9 cellular contexts compared by ENCODE assay signal in genomic region chr19:13835791-13836723, GRCh38. TPM values are rescaled to one million over a fixed set of nuclear protein-coding genes. Genes with fewer than 3 reads are reported as not detected.
DNase-seq lines count a peak whose midpoint lies in the region; ATAC-seq and TF ChIP-seq lines count a peak whose summit lies in the region.
"Had no signal": no experiment of that assay in that cellular context is flagged by ENCODE, and none has a peak within 500 bp of the region (broad histone marks: within the 10 kb centered on the region; RNA-seq: fewer than 3 reads in every experiment).

No MANE protein-coding gene starts in this region.

- H3K27me3 ChIP-seq in GM06990 (replicated peaks; ENCODE audit: control insufficient read depth, insufficient read depth, low read length), result no peaks in the 10 kb centered on the region
- no peaks in the 10 kb centered on the region for H3K27me3 ChIP-seq in SJSA1 (replicated peaks)
- H3K27me3 ChIP-seq in sigmoid colon, result no peaks in the 10 kb centered on the region

- TF ChIP-seq CTCF in GM06990 (IDR thresholded peaks at IDR 0.05; ENCODE audit: insufficient read depth, low read length, poor library complexity, severe bottlenecking), result no peak
- no peak for TF ChIP-seq CTCF in epithelial cell of esophagus (IDR thresholded peaks at IDR 0.05; ENCODE audit: insufficient read depth, low read depth, low read length, missing control alignments)
- TF ChIP-seq CTCF in sigmoid colon (IDR thresholded peaks at IDR 0.05), result no peak

- no peak for ATAC-seq in GM19035 (IDR thresholded peaks at IDR 0.05; ENCODE audit: unreplicated experiment)

- TF ChIP-seq EP300 in sigmoid colon (IDR thresholded peaks at IDR 0.05), result no peak

- 45 to 66% methylated on average over 21 of the region's 21 CpGs for WGBS in sigmoid colon, 2 donors

- H3K36me3 ChIP-seq in GM06990 (ENCODE audit: control insufficient read depth, insufficient read depth, low read length) (peaks cover 11% of the 10 kb centered on the region), SJSA1 (peaks cover 91% of the 10 kb centered on the region), sigmoid colon (peaks cover 0 to 22% (median 12%) of the 10 kb centered on the region in 4 donors)

- DNase-seq in GM06990 (ENCODE audit: extremely low read depth, insufficient read length), result no peak
- DNase-seq in SJSA1 (ENCODE audit: low read depth in 1 of 2, low spot score in 2 of 2), result no peak
- peak; percentile 29 for DNase-seq in epithelial cell of esophagus (ENCODE audit: low read depth)
- no peak for DNase-seq in sigmoid colon
- no peak for DNase-seq in SW480 (ENCODE audit: low spot score)
- no peak for DNase-seq in dedifferentiated amniotic fluid mesenchymal stem cell (ENCODE audit: extremely low spot score)
- no peak for DNase-seq in DMS79 treated with DMSO at 0.1 percent for 48 hours (lab: John Stamatoyannopoulos, UW)

- intact Hi-C loops in sigmoid colon (cut with DNase I), result loop anchor here (5.0 kb wide), 1 partner anchor 39 kb away; the partner anchor contains the start of gene ZSWIM4

- peaks cover 74% of the 10 kb centered on the region for H3K4me1 ChIP-seq in SJSA1 (replicated peaks)
- H3K4me1 ChIP-seq in sigmoid colon, result peaks cover 0 to 82% (median 76%) of the 10 kb centered on the region in 4 donors

- no peak for TF ChIP-seq POLR2A in sigmoid colon (IDR thresholded peaks at IDR 0.05)

- H3K27ac ChIP-seq in SJSA1 (peak overlapping the region; percentile 34), sigmoid colon (peak overlapping the region; percentile 96 to 100 (median 99))

- peak overlapping the region; percentile 40 for H3K4me3 ChIP-seq in GM06990 (replicated peaks; ENCODE audit: low read depth, low read length)
- no peak overlapping the region for H3K4me3 ChIP-seq in SJSA1
- H3K4me3 ChIP-seq in epithelial cell of esophagus (ENCODE audit: low read length), result no peak overlapping the region
- no peak overlapping the region for H3K4me3 ChIP-seq in sigmoid colon

- H3K9me3 ChIP-seq in SJSA1 (replicated peaks) (no peaks in the 10 kb centered on the region; the same call in 1 of the 2 replicates), sigmoid colon (no peaks in the 10 kb centered on the region)

RNA-seq across cellular contexts. Expression of gene ZSWIM4, which starts 40.8 kb away (rescaled TPM):
- total RNA-seq in SJSA1 (2014; rRNA removed; shearing (Covaris generic)), result 1.9 and 2.9 TPM in 2 replicates
- total RNA-seq in sigmoid colon, result 1 to 10 TPM; 2.3 to 4.4 (median 3.3) TPM
- polyA plus RNA-seq in sigmoid colon, result 1 to 10 TPM in 2 of 3 donors, under 1 TPM in 1; 0.60 to 3.3 (median 1.4) TPM

RNA-seq across cellular contexts. Expression of gene NANOS3, which starts 40.9 kb away (rescaled TPM):
- 0.50 TPM in 1 of 2 replicates, not detected in the other for total RNA-seq in SJSA1 (2014; rRNA removed; shearing (Covaris generic))
- not detected for total RNA-seq in sigmoid colon
- polyA plus RNA-seq in sigmoid colon, result under 1 TPM in 1 of 3 donors, not detected in 2; 0.16 TPM
- total RNA-seq: dermis microvascular lymphatic vessel endothelial cell had no signal
